ENCODE assay signal across 1 cellular context in the genomic region with DNA sequence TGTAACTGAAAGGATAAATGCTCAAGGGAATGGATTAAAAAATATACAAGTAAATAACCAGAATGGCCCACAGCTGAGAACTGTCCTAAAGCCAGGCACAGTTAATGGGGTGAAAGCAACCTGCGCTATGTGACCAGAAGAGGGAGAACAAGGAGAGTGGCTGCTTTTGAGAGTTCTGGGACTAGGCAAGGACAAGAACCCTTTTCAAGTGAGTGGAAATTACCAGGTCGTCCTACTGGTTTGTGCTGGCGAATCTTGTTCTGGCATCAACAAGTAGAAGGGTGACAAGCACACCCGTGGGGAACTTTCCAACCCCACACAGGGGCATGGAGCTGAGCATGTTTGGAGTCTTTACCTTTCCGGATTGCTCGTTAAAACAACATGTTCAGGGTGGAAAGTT.
TF ChIP-seq lines count a peak whose summit lies in the region.

No MANE protein-coding gene starts in this region.

TF ChIP-seq in HepG2, 621 proteins besides CTCF, POLR2A, EP300 and RAD21 (continued from another document):
- no peak for TF ChIP-seq CENPBD1 (CRISPR knock-in tag; IDR thresholded peaks at IDR 0.05; ENCODE audit: borderline replicate concordance, low read depth)
- TF ChIP-seq, protein P1, sequence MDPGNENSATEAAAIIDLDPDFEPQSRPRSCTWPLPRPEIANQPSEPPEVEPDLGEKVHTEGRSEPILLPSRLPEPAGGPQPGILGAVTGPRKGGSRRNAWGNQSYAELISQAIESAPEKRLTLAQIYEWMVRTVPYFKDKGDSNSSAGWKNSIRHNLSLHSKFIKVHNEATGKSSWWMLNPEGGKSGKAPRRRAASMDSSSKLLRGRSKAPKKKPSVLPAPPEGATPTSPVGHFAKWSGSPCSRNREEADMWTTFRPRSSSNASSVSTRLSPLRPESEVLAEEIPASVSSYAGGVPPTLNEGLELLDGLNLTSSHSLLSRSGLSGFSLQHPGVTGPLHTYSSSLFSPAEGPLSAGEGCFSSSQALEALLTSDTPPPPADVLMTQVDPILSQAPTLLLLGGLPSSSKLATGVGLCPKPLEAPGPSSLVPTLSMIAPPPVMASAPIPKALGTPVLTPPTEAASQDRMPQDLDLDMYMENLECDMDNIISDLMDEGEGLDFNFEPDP (CRISPR knock-in tag; conservative IDR thresholded peaks at IDR 0.05): 0 out of 2 replicates have a peak, but pooled peaks have one; percentile 18
